Comparison of ENCODE assay signal across 28 cellular contexts in genomic region chr16:54584121-54584520, GRCh38.
"Had no signal": no experiment of that assay in that cellular context is flagged by ENCODE, and none has a peak within 500 bp of the region (broad histone marks: within the 10 kb centered on the region; RNA-seq: fewer than 3 reads in every experiment).

No MANE protein-coding gene starts in this region.

- H3K4me3 Mint-ChIP-seq: natural killer cell; nephron; stimulated activated effector memory CD8-positive, alpha-beta T cell treated with anti-CD3 and anti-CD28 coated beads, Interleukin-12 subunit alpha, Interleukin-12 subunit beta, amount 100 ng/mL, for 72 hours; stimulated activated naive B cell treated with anti-CD40 and anti-IgM and Interleukin-4, amounts not matched to agents 10 μg/mL and 1 μg/mL and 100 μg/mL, for 72 hours; stimulated activated naive CD8-positive, alpha-beta T cell treated with anti-CD3 and anti-CD28 coated beads, Interleukin-15, Interleukin-2, amounts not matched to agents 100 ng/mL and 50 ng/mL, for 24 hours; type B pancreatic cell had no signal

- H3K27ac ChIP-seq: neural progenitor cell, ovary, parathyroid adenoma, psoas muscle, right lobe of liver, sigmoid colon, stomach, thoracic aorta, thyroid gland, tibial nerve, upper lobe of right lung, uterus had no signal

- H3K4me1 Mint-ChIP-seq: natural killer cell; stimulated activated effector memory CD8-positive, alpha-beta T cell treated with anti-CD3 and anti-CD28 coated beads, Interleukin-12 subunit alpha, Interleukin-12 subunit beta, amount 100 ng/mL, for 72 hours; stimulated activated naive B cell treated with anti-CD40 and anti-IgM and Interleukin-4, amounts not matched to agents 10 μg/mL and 1 μg/mL and 100 μg/mL, for 72 hours had no signal

- H3K9me3 ChIP-seq: ovary, psoas muscle, right lobe of liver, sigmoid colon, stomach, thoracic aorta, thyroid gland, tibial nerve, upper lobe of right lung, uterus had no signal

- H3K27me3 Mint-ChIP-seq: stimulated activated naive CD8-positive, alpha-beta T cell treated with anti-CD3 and anti-CD28 coated beads, Interleukin-15, Interleukin-2, amounts not matched to agents 100 ng/mL and 50 ng/mL, for 24 hours had no signal

- ATAC-seq: psoas muscle; right cardiac atrium; right lobe of liver; stimulated activated effector memory CD8-positive, alpha-beta T cell treated with anti-CD3 and anti-CD28 coated beads, Interleukin-12 subunit alpha, Interleukin-12 subunit beta, amount 100 ng/mL, for 72 hours; stimulated activated naive B cell treated with anti-CD40 and anti-IgM and Interleukin-4, amounts not matched to agents 10 μg/mL and 1 μg/mL and 100 μg/mL, for 72 hours; upper lobe of right lung had no signal

- H3K27me3 ChIP-seq: ovary, right lobe of liver, stomach, thyroid gland, tibial nerve, upper lobe of right lung, uterus had no signal

- H3K9me3 Mint-ChIP-seq: nephron had no signal

- H3K4me3 ChIP-seq: neural progenitor cell, ovary, psoas muscle, right lobe of liver, sigmoid colon, stomach, thoracic aorta, thyroid gland, tibial nerve, upper lobe of right lung, uterus had no signal

- DNase-seq: natural killer cell; occipital lobe; ovary; posterior cingulate gyrus; psoas muscle; right cardiac atrium; right lobe of liver; sigmoid colon; small intestine; stimulated activated CD4-positive, alpha-beta T cell treated with anti-CD3 and anti-CD28 coated beads, Interleukin-15, amount 100 ng/mL, for 24 hours; stimulated activated CD4-positive, alpha-beta T cell treated with anti-CD3 and anti-CD28 coated beads, Interleukin-2, amount 100 ng/mL, for 24 hours; stimulated activated CD4-positive, alpha-beta T cell treated with anti-CD3 and anti-CD28 coated beads, Interleukin-2, amount 100 ng/mL, for 48 hours; stimulated activated CD4-positive, alpha-beta T cell treated with anti-CD3 and anti-CD28 coated beads, Interleukin-4, amount 100 ng/mL, for 24 hours; stimulated activated naive B cell treated with anti-CD40 and anti-IgM and Interleukin-4, amounts not matched to agents 10 μg/mL and 1 μg/mL and 100 μg/mL, for 72 hours; stimulated activated naive CD4-positive, alpha-beta T cell treated with Interleukin-2 at 50 U/mL for 16 hours; stomach; thyroid gland; upper lobe of right lung; uterus had no signal

- H3K27ac Mint-ChIP-seq: natural killer cell; nephron; progenitor cell of endocrine pancreas; stimulated activated effector memory CD8-positive, alpha-beta T cell treated with anti-CD3 and anti-CD28 coated beads, Interleukin-12 subunit alpha, Interleukin-12 subunit beta, amount 100 ng/mL, for 72 hours; stimulated activated naive B cell treated with anti-CD40 and anti-IgM and Interleukin-4, amounts not matched to agents 10 μg/mL and 1 μg/mL and 100 μg/mL, for 72 hours; stimulated activated naive CD8-positive, alpha-beta T cell treated with anti-CD3 and anti-CD28 coated beads, Interleukin-15, Interleukin-2, amounts not matched to agents 100 ng/mL and 50 ng/mL, for 24 hours; type B pancreatic cell had no signal

- H3K36me3 ChIP-seq: neural progenitor cell, ovary, right lobe of liver, sigmoid colon, stomach, thoracic aorta, thyroid gland, tibial nerve, upper lobe of right lung, uterus had no signal

- H3K4me1 ChIP-seq: parathyroid adenoma, psoas muscle, right lobe of liver, sigmoid colon, stomach, upper lobe of right lung, uterus had no signal

- H3K36me3 Mint-ChIP-seq: natural killer cell; neural progenitor cell; stimulated activated effector memory CD8-positive, alpha-beta T cell treated with anti-CD3 and anti-CD28 coated beads, Interleukin-12 subunit alpha, Interleukin-12 subunit beta, amount 100 ng/mL, for 72 hours; stimulated activated naive B cell treated with anti-CD40 and anti-IgM and Interleukin-4, amounts not matched to agents 10 μg/mL and 1 μg/mL and 100 μg/mL, for 72 hours; type B pancreatic cell had no signal
